ENCODE assay signal across 24 cellular contexts in the genomic region with DNA sequence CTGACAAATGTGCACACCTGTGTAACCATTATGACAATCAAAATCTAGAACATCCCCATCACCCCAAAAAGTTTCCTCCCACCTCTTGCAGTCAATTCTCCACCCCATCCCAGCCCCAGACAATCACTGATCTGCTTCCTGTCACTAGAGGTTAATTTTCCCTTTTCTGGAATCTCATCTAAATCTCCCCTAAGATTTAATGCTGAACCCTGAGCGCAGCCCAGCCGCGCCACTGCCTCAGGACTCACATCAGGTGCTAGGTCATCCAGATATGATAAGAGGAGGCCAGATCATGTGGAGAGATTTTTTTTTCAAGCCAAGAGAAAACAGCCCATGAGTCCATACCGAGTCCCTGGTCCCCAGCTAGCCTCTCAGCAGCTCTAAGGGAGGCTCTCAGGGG. TPM values are rescaled to one million over a fixed set of nuclear protein-coding genes. Genes with fewer than 3 reads are reported as not detected.
A peak's percentile ranks its signal among the peaks of the same experiment; 100 is the strongest.
DNase-seq lines count a peak whose midpoint lies in the region; ATAC-seq and TF ChIP-seq lines count a peak whose summit lies in the region.
"Had no signal": no experiment of that assay in that cellular context is flagged by ENCODE, and none has a peak within 500 bp of the region (broad histone marks: within the 10 kb centered on the region; RNA-seq: fewer than 3 reads in every experiment).

No MANE protein-coding gene starts in this region.

- H3K4me3 Mint-ChIP-seq in Caco-2 (ENCODE audit: unreplicated experiment) (no peak overlapping the region), natural killer cell (no peak overlapping the region), HFFc6 (no peak overlapping the region)
- no peak overlapping the region for H3K4me3 Mint-ChIP-seq in activated T-helper 17 cell treated with anti-CD3 and anti-CD28 coated beads, Interleukin-2, amount 50 U/mL, for 72 hours
- H3K4me3 Mint-ChIP-seq: brain had no signal

- POLR2A ChIA-PET in Caco-2 (lab: Charles Lee): no interaction called here

- H3K27me3 Mint-ChIP-seq in Caco-2 (ENCODE audit: insufficient read depth, unreplicated experiment): no peaks in the 10 kb centered on the region
- no peaks in the 10 kb centered on the region for H3K27me3 Mint-ChIP-seq in activated T-helper 17 cell treated with anti-CD3 and anti-CD28 coated beads, Interleukin-2, amount 50 U/mL, for 72 hours
- peaks cover 0 to 3% of the 10 kb centered on the region in 2 donors for H3K27me3 Mint-ChIP-seq in natural killer cell (ENCODE audit: low read depth in 2 of 2)
- H3K27me3 Mint-ChIP-seq in HFFc6 (ENCODE audit: insufficient read depth): peaks cover 53% of the 10 kb centered on the region

- ATAC-seq in activated T-helper 17 cell treated with anti-CD3 and anti-CD28 coated beads, Interleukin-2, amount 50 U/mL, for 72 hours (replicated peaks): no peak
- no peak for ATAC-seq in natural killer cell
- ATAC-seq in GM18868 (IDR thresholded peaks at IDR 0.05; ENCODE audit: unreplicated experiment): no peak
- no peak for ATAC-seq in right cardiac atrium
- ATAC-seq: activated CD4-positive, CD25-positive, alpha-beta regulatory T cell treated with anti-CD3 and anti-CD28 coated beads, Interleukin-2, amount 50 U/mL, for 24 hours; upper lobe of right lung had no signal

- H4K20me1 ChIP-seq in BLaER1: no peaks in the 10 kb centered on the region

- H3K27ac Mint-ChIP-seq in Caco-2 (ENCODE audit: unreplicated experiment) (peak overlapping the region; percentile 99), natural killer cell (peak overlapping the region; percentile 17 to 34), HFFc6 (no peak overlapping the region)
- peak overlapping the region; percentile 90 for H3K27ac Mint-ChIP-seq in activated T-helper 17 cell treated with anti-CD3 and anti-CD28 coated beads, Interleukin-2, amount 50 U/mL, for 72 hours

- DNase-seq in Caco-2: no peak
- no peak for DNase-seq in natural killer cell
- DNase-seq in HFFc6: no peak
- DNase-seq in COLO668 (lab: John Stamatoyannopoulos, UW; ENCODE audit: unreplicated experiment): no peak
- DNase-seq in right cardiac atrium: no peak
- DNase-seq: activated gamma-delta T cell, GM23248, Karpas-422, left ventricle myocardium inferior, NCI-H146, NCI-H446, T-helper 1 cell, upper lobe of right lung had no signal

- H3K4me1 ChIP-seq in BLaER1 (peaks cover 53% of the 10 kb centered on the region), Caco-2 (peaks cover 58% of the 10 kb centered on the region), right cardiac atrium (ENCODE audit: control insufficient read depth, insufficient read depth, low read length) (peaks cover 2% of the 10 kb centered on the region)

- peaks cover 5% of the 10 kb centered on the region; the same call in 1 of the 2 replicates for H3K27me3 ChIP-seq in BLaER1
- H3K27me3 ChIP-seq in Caco-2 (replicated peaks; ENCODE audit: control insufficient read depth, insufficient read depth, low read length): no peaks in the 10 kb centered on the region
- no peaks in the 10 kb centered on the region for H3K27me3 ChIP-seq in right cardiac atrium (ENCODE audit: control insufficient read depth, insufficient read depth)
- H3K27me3 ChIP-seq: adrenal gland, upper lobe of right lung had no signal

- intact Hi-C loops in Caco-2 (cut with micrococcal nuclease; ENCODE audit: unreplicated experiment) (no loop called here), natural killer cell (cut with micrococcal nuclease) (no loop called here), right cardiac atrium (cut with DNase I) (no loop called here)

- BruUV-seq in Caco-2 (replicated peaks; lab: Mats Ljungman, UMichigan): no TSS peak

- peaks cover 6% of the 10 kb centered on the region for H3K36me3 Mint-ChIP-seq in Caco-2 (ENCODE audit: insufficient read depth, unreplicated experiment)
- no peaks in the 10 kb centered on the region for H3K36me3 Mint-ChIP-seq in activated T-helper 17 cell treated with anti-CD3 and anti-CD28 coated beads, Interleukin-2, amount 50 U/mL, for 72 hours (ENCODE audit: low read depth)
- no peaks in the 10 kb centered on the region for H3K36me3 Mint-ChIP-seq in natural killer cell
- no peaks in the 10 kb centered on the region for H3K36me3 Mint-ChIP-seq in HFFc6 (ENCODE audit: low read depth)
- H3K36me3 Mint-ChIP-seq: brain had no signal

- H3K9me3 Mint-ChIP-seq in Caco-2 (ENCODE audit: unreplicated experiment) (no peaks in the 10 kb centered on the region), natural killer cell (no peaks in the 10 kb centered on the region), HFFc6 (no peaks in the 10 kb centered on the region)
- no peaks in the 10 kb centered on the region for H3K9me3 Mint-ChIP-seq in activated T-helper 17 cell treated with anti-CD3 and anti-CD28 coated beads, Interleukin-2, amount 50 U/mL, for 72 hours

- no peak overlapping the region for H3K9ac ChIP-seq in BLaER1
- H3K9ac ChIP-seq: GM23248 had no signal

- H3K27ac ChIP-seq in BLaER1 (no peak overlapping the region), right cardiac atrium (ENCODE audit: low read length) (no peak overlapping the region)
- H3K27ac ChIP-seq: adrenal gland, GM23248, left ventricle myocardium inferior, RWPE1, skin epidermis, upper lobe of right lung had no signal

- H3K4me3 ChIP-seq in BLaER1 (no peak overlapping the region), Caco-2 (ENCODE audit: low read depth, low read length) (no peak overlapping the region), right cardiac atrium (ENCODE audit: low read length) (no peak overlapping the region)
- H3K4me3 ChIP-seq: adrenal gland, GM23248, left ventricle myocardium inferior, skin epidermis, upper lobe of right lung had no signal

- WGBS in right cardiac atrium: 83% methylated on average over 4 of the region's 4 CpGs

- CTCF ChIA-PET in Caco-2 (lab: Charles Lee): interaction anchor here (2.7 kb wide), 1 partner anchor 14 kb away, joined by 11 read pairs; no protein-coding TSS in a partner anchor

- no peaks in the 10 kb centered on the region for H3K36me3 ChIP-seq in BLaER1
- no peaks in the 10 kb centered on the region for H3K36me3 ChIP-seq in Caco-2 (ENCODE audit: control insufficient read depth, insufficient read depth, low read length)
- H3K36me3 ChIP-seq: adrenal gland, left ventricle myocardium inferior, upper lobe of right lung had no signal

- H3K4me1 Mint-ChIP-seq in Caco-2 (ENCODE audit: low read depth, unreplicated experiment) (peaks cover 56% of the 10 kb centered on the region), natural killer cell (peaks cover 42 to 48% of the 10 kb centered on the region in 2 donors), HFFc6 (ENCODE audit: low read depth) (no peaks in the 10 kb centered on the region)
- H3K4me1 Mint-ChIP-seq in activated T-helper 17 cell treated with anti-CD3 and anti-CD28 coated beads, Interleukin-2, amount 50 U/mL, for 72 hours: peaks cover 38% of the 10 kb centered on the region

- H3K9me3 ChIP-seq in BLaER1: no peaks in the 10 kb centered on the region
- H3K9me3 ChIP-seq in Caco-2: no peaks in the 10 kb centered on the region
- H3K9me3 ChIP-seq in right cardiac atrium (ENCODE audit: control insufficient read depth, low read length): no peaks in the 10 kb centered on the region
- H3K9me3 ChIP-seq: adrenal gland, left ventricle myocardium inferior, upper lobe of right lung had no signal

- TF ChIP-seq CTCF in Caco-2 (IDR thresholded peaks at IDR 0.05; ENCODE audit: insufficient read depth in 1 of 2, low read depth in 1 of 2, low read length in 1 of 2, severe bottlenecking in 1 of 2, unreplicated experiment in 1 of 2) (no peak), natural killer cell (IDR thresholded peaks at IDR 0.05) (no peak), HFFc6 (IDR thresholded peaks at IDR 0.05) (no peak)

- H3K4me2 ChIP-seq in BLaER1: peak overlapping the region; percentile 4; the same call in 1 of the 2 replicates

RNA-seq across cellular contexts. Expression of a gene that starts 4.3 kb away (rescaled TPM):
- 40.8 and 53.1 TPM in 2 replicates for total RNA-seq in Caco-2 (2022)
- total RNA-seq in activated T-helper 17 cell treated with anti-CD3 and anti-CD28 coated beads, Interleukin-2, amount 50 U/mL, for 72 hours: 1 to 10 TPM in 1 of 2 donors, under 1 TPM in 1; 0.61 to 2.1 TPM
- total RNA-seq in natural killer cell: 1 to 10 TPM; 1.6 to 1.8 (median 1.8) TPM
- total RNA-seq in HFFc6 (2021; fragmentation: NEBNext Ultra II Directional; extraction: Animal tissue kit (Norgen Biotek cat#: 25700)): not detected
- under 1 TPM in 1 of 4 donors, not detected in 3; 0.11 TPM for total RNA-seq in right cardiac atrium
- polyA plus RNA-seq in right cardiac atrium: 0.07 TPM
- total RNA-seq: GM23248, left ventricle myocardium inferior, osteoblast, renal cortical epithelial cell had no signal
- polyA plus RNA-seq: BJ, GM23248 had no signal

RNA-seq across cellular contexts. Expression of a gene that starts 52.7 kb away (rescaled TPM):
- 0.65 and 1.6 TPM in 2 replicates for total RNA-seq in Caco-2 (2022)
- 100 to 1,000 TPM in 1 of 2 donors, 10 to 100 TPM in 1; 63.0 to 108 TPM for total RNA-seq in activated T-helper 17 cell treated with anti-CD3 and anti-CD28 coated beads, Interleukin-2, amount 50 U/mL, for 72 hours
- total RNA-seq in natural killer cell: 100 to 1,000 TPM; 263 to 286 (median 268) TPM
- total RNA-seq in HFFc6 (2021; fragmentation: NEBNext Ultra II Directional; extraction: Animal tissue kit (Norgen Biotek cat#: 25700)): not detected
- 10 to 100 TPM in 3 of 4 donors, 1 to 10 TPM in 1; 8.3 to 18.5 (median 11.6) TPM for total RNA-seq in right cardiac atrium
- polyA plus RNA-seq in right cardiac atrium: 3.1 TPM
- total RNA-seq: GM23248 had no signal
- polyA plus RNA-seq: BJ, GM23248 had no signal

RNA-seq across cellular contexts. Expression of a gene that starts 57.0 kb away (rescaled TPM):
- total RNA-seq in Caco-2 (2022) (0.86 and 1.0 TPM in 2 replicates), natural killer cell (under 1 TPM in 2 of 3 donors, not detected in 1; 0.20 to 0.90 TPM), right cardiac atrium (10 to 100 TPM; 36.1 to 47.8 (median 40.9) TPM)
- total RNA-seq in activated T-helper 17 cell treated with anti-CD3 and anti-CD28 coated beads, Interleukin-2, amount 50 U/mL, for 72 hours: under 1 TPM in 1 of 2 donors, not detected in 1; 0.19 TPM
- not detected for total RNA-seq in HFFc6 (2021; fragmentation: NEBNext Ultra II Directional; extraction: Animal tissue kit (Norgen Biotek cat#: 25700))
- polyA plus RNA-seq in right cardiac atrium: 54.1 TPM
- total RNA-seq: GM23248, osteoblast had no signal
- polyA plus RNA-seq: BJ, GM23248 had no signal

Comparison
In these comparisons a context has a peak if more than half of its experiments do, and no peak if none do; other contexts are left out.
1. RNA of a gene that starts 4.3 kb away (total RNA-seq): 40.8 to 53.1 TPM in Caco-2; 0.61 to 2.1 TPM in activated T-helper 17 cell treated with anti-CD3 and anti-CD28 coated beads, Interleukin-2, amount 50 U/mL, for 72 hours, 1.6 to 1.8 TPM in natural killer cell, 0.11 TPM in right cardiac atrium and not detected in HFFc6; every median in the first group is over 10 times any median in the second.
2. RNA of a gene that starts 57.0 kb away (total RNA-seq): 36.1 to 47.8 TPM in right cardiac atrium; 0.86 to 1.0 TPM in Caco-2, 0.20 to 0.90 TPM in natural killer cell, 0.19 TPM in activated T-helper 17 cell treated with anti-CD3 and anti-CD28 coated beads, Interleukin-2, amount 50 U/mL, for 72 hours and not detected in HFFc6; every median in the first group is over 10 times any median in the second.